In the genomic region with DNA sequence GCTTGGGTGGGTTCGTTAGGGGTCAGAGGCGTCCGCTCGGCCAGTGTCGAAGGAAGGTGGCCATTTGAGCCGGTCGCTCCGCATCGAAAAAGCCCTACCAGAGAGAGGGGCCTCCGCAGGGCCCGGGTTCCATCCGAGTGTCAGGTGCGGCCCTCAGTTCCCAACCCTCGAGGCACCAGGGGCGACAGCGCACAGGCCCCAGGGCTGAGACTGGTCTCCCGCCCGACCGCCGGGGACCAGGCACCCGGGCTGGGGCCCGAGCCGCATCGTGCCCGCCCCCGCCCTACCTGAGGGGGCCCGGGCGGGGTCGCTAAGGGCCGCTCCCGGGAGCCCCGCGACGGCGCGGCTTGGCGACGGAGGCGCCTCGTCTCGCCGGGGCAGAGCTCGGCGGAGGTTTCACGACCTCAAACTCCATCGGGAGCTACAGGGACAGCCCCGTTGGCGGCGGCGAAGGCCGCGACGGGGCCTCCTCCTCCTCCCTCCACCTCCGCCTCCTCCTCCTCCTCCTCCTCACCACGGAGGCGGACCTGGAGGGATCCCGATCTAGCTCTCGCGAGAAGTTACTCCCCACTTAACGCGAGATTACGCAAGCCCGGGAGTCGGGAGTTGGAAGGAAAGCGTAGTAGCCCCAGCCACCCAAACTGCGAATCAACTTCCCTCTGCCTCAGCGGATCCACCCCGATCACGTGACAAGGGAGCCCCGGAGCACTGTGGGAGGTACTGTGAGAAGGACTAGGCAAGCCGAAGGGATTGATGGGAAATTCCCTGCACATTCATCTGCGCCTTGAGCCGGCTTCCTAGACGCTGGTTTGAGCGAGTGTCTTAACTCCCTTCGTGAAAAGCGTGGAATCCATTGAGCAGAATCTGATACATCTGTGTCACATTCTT, we compare ENCODE assay signal across 8 cellular contexts. TPM values are rescaled to one million over a fixed set of nuclear protein-coding genes. Genes with fewer than 3 reads are reported as not detected.
A peak's percentile ranks its signal among the peaks of the same experiment; 100 is the strongest.
DNase-seq lines count a peak whose midpoint lies in the region; ATAC-seq, FAIRE-seq and TF ChIP-seq lines count a peak whose summit lies in the region.

TSS of gene RC3H2 (minus strand) at position 537 of the 888 bp plus-strand sequence. CDS start 7,850 bp downstream, outside the sequence.

- H3K9me3 Mint-ChIP-seq in CD4-positive, CD25-positive, alpha-beta regulatory T cell: no peaks in the 10 kb centered on the region
- no peaks in the 10 kb centered on the region for H3K9me3 Mint-ChIP-seq in activated CD4-positive, alpha-beta memory T cell treated with anti-CD3 and anti-CD28 coated beads for 36 hours

- peaks cover 4% of the 10 kb centered on the region for H3K27me3 Mint-ChIP-seq in CD4-positive, CD25-positive, alpha-beta regulatory T cell
- no peaks in the 10 kb centered on the region for H3K27me3 Mint-ChIP-seq in activated CD4-positive, alpha-beta memory T cell treated with anti-CD3 and anti-CD28 coated beads for 36 hours

- intact Hi-C loops in activated CD4-positive, alpha-beta memory T cell treated with anti-CD3 and anti-CD28 coated beads for 36 hours (cut with micrococcal nuclease): loop anchor here (1.0 to 5.0 kb wide), 7 partner anchors 8 to 322 kb away; partner anchors contain the start of genes PDCL, ZBTB26 and ZBTB6
- intact Hi-C loops in HepG2 (cut with micrococcal nuclease; ENCODE audit: unreplicated experiment): loop anchor here (1.0 to 5.0 kb wide), 2 partner anchors 31 to 87 kb away; no protein-coding TSS in a partner anchor

- peak; percentile 93 to 96 for TF ChIP-seq POLR2A in HepG2 (IDR thresholded peaks at IDR 0.05; ENCODE audit: insufficient read depth in 1 of 2, low read depth in 2 of 2, low read length in 2 of 2)

- H3K4me1 Mint-ChIP-seq in CD4-positive, CD25-positive, alpha-beta regulatory T cell: peaks cover 14 to 44% (median 32%) of the 10 kb centered on the region in 4 donors
- H3K4me1 Mint-ChIP-seq in activated CD4-positive, alpha-beta memory T cell treated with anti-CD3 and anti-CD28 coated beads for 36 hours (ENCODE audit: low read depth): peaks cover 20% of the 10 kb centered on the region

- peak; percentile 93 for FAIRE-seq in HepG2 (lab: Jason Lieb, UNC)

- TF ChIP-seq EP300 in HepG2 (IDR thresholded peaks at IDR 0.05; ENCODE audit: low read depth in 2 of 2, low read length in 2 of 2) (no peak; a peak in 1 of 4 replicates), HepG2 (CRISPR knock-in tag; IDR thresholded peaks at IDR 0.05; ENCODE audit: borderline replicate concordance) (no peak)

- H3K4me3 Mint-ChIP-seq in CD4-positive, CD25-positive, alpha-beta regulatory T cell: peak within 1 kb of the TSS; percentile 93 to 99 (median 96)
- H3K4me3 Mint-ChIP-seq in activated CD4-positive, alpha-beta memory T cell treated with anti-CD3 and anti-CD28 coated beads for 36 hours: peak within 1 kb of the TSS; percentile 94

- peak within 1 kb of the TSS; percentile 95 for H3K4me3 ChIP-seq in CD4-positive, CD25-positive, alpha-beta regulatory T cell (ENCODE audit: low read depth, low read length)
- peak within 1 kb of the TSS; percentile 63 to 98 (median 95) for H3K4me3 ChIP-seq in HepG2 (replicated peaks in 1 of 3; ENCODE audit: insufficient read depth in 1 of 3, low read depth in 2 of 3, low read length in 3 of 3)

- H3K27ac ChIP-seq in CD4-positive, CD25-positive, alpha-beta regulatory T cell (ENCODE audit: insufficient read depth, low read length, poor library complexity, severe bottlenecking): peak within 1 kb of the TSS; percentile 94
- peak within 1 kb of the TSS; percentile 90 for H3K27ac ChIP-seq in HepG2 (ENCODE audit: extremely low read length, insufficient read depth, low read length)

- H4K20me1 ChIP-seq in HepG2 (ENCODE audit: insufficient read depth, low read length): peaks cover 10% of the 10 kb centered on the region; the same call in 1 of the 2 replicates

- POLR2A ChIA-PET in activated CD4-positive, alpha-beta memory T cell treated with anti-CD3 and anti-CD28 coated beads for 36 hours (lab: Charles Lee): interaction anchor here (0.8 to 3.5 kb wide), 4 partner anchors 8 to 77 kb away, joined by 3 to 30 read pairs (median 11); partner anchors contain the start of genes PDCL, RABGAP1, ZBTB26 and ZBTB6
- POLR2A ChIA-PET in HepG2 (lab: Yijun Ruan, JAX): interaction anchor here (0.9 to 3.0 kb wide), 9 partner anchors 8 to 103 kb away, joined by 3 to 26 read pairs (median 4); partner anchors contain the start of genes PDCL, RABGAP1, ZBTB26 and ZBTB6

- H3K36me3 ChIP-seq in CD4-positive, CD25-positive, alpha-beta regulatory T cell (ENCODE audit: control insufficient read depth, insufficient read depth, low read length): peaks cover 11% of the 10 kb centered on the region
- H3K36me3 ChIP-seq in HepG2 (replicated peaks in 1 of 2; ENCODE audit: control insufficient read depth in 1 of 2, insufficient read depth in 2 of 2, low read length in 2 of 2): 0 out of 5 replicates have a peak, but pooled peaks cover 0 to 3% of the 10 kb centered on the region in 2 experiments

- TSS peak; percentile 91 for BruUV-seq in HepG2 (replicated peaks; lab: Mats Ljungman, UMichigan)

- H3K27me3 ChIP-seq in CD4-positive, CD25-positive, alpha-beta regulatory T cell (ENCODE audit: control insufficient read depth, insufficient read depth, low read length): no peaks in the 10 kb centered on the region
- H3K27me3 ChIP-seq in HepG2 (ENCODE audit: control insufficient read depth in 1 of 2, insufficient read depth in 2 of 2, low read length in 2 of 2): no peaks in the 10 kb centered on the region; a peak in 1 of 5 replicates

- peak within 1 kb of the TSS; percentile 67 for H2AFZ ChIP-seq in HepG2 (ENCODE audit: low read length)

- TF ChIP-seq CTCF in HepG2 (CRISPR knock-in tag; IDR thresholded peaks at IDR 0.05): no peak

- DNase-seq in CD4-positive, CD25-positive, alpha-beta regulatory T cell: peak; percentile 96 to 99 (median 97)
- peak; percentile 100 for DNase-seq in NCI-H82 treated with DMSO at 0.1 percent for 48 hours (lab: John Stamatoyannopoulos, UW; ENCODE audit: unreplicated experiment)
- DNase-seq in activated CD4-positive, alpha-beta memory T cell treated with anti-CD3 and anti-CD28 coated beads for 36 hours: peak; percentile 98
- DNase-seq in dermis microvascular lymphatic vessel endothelial cell (ENCODE audit: low read depth in 2 of 2): peak; percentile 99
- DNase-seq in HepG2 (ENCODE audit: low spot score): peak; percentile 99
- peak; percentile 92 for DNase-seq in stimulated activated CD4-positive, alpha-beta T cell treated with anti-CD3 and anti-CD28 coated beads, Interleukin-4, amount 100 ng/mL, for 1 hour

- ATAC-seq in CD4-positive, CD25-positive, alpha-beta regulatory T cell (ENCODE audit: low read depth in 2 of 2): peak; percentile 91
- ATAC-seq in GM19438 (IDR thresholded peaks at IDR 0.05; ENCODE audit: low read depth, unreplicated experiment) (peak; percentile 88), HG03575 (IDR thresholded peaks at IDR 0.05; ENCODE audit: extremely low read depth, insufficient number of reproducible peaks, low FRiP score, unreplicated experiment) (peak; percentile 50), HepG2 (peak; percentile 94)

- WGBS in HepG2 (ENCODE audit: low lambda C conversion rate): under 1% methylated on average over 47 of the region's 77 CpGs

- H3K36me3 Mint-ChIP-seq in CD4-positive, CD25-positive, alpha-beta regulatory T cell: peaks cover 5% of the 10 kb centered on the region
- peaks cover 9% of the 10 kb centered on the region for H3K36me3 Mint-ChIP-seq in activated CD4-positive, alpha-beta memory T cell treated with anti-CD3 and anti-CD28 coated beads for 36 hours

- H3K79me2 ChIP-seq in HepG2 (ENCODE audit: insufficient read depth, low read length): peaks cover 49% of the 10 kb centered on the region

- no peak for TF ChIP-seq RAD21 in HepG2 (CRISPR knock-in tag; IDR thresholded peaks at IDR 0.05)

- H3K9ac ChIP-seq in HepG2 (ENCODE audit: insufficient read depth, low read depth, low read length): peak within 1 kb of the TSS; percentile 95

- H3K9me3 ChIP-seq in CD4-positive, CD25-positive, alpha-beta regulatory T cell (ENCODE audit: control insufficient read depth in 2 of 2, low read length in 2 of 2): no peaks in the 10 kb centered on the region
- H3K9me3 ChIP-seq in HepG2 (ENCODE audit: low read length): no peaks in the 10 kb centered on the region

- H3K27ac Mint-ChIP-seq in CD4-positive, CD25-positive, alpha-beta regulatory T cell: peak within 1 kb of the TSS; percentile 96 to 98 (median 98)
- peak within 1 kb of the TSS; percentile 93 for H3K27ac Mint-ChIP-seq in activated CD4-positive, alpha-beta memory T cell treated with anti-CD3 and anti-CD28 coated beads for 36 hours

- in situ Hi-C loops in HepG2 (cut with HindIII; ENCODE audit: extremely low pct_ligation_motif_present, low pct_unique_long_range_greater_than_20kb): no loop called here

- CTCF ChIA-PET in activated CD4-positive, alpha-beta memory T cell treated with anti-CD3 and anti-CD28 coated beads for 36 hours (lab: Charles Lee): interaction anchor here (0.6 to 1.6 kb wide), 4 partner anchors 28 to 191 kb away, joined by 3 to 9 read pairs (median 3); partner anchors contain the start of gene RABGAP1
- CTCF ChIA-PET in HepG2 (lab: Yijun Ruan, JAX; ENCODE audit: low intra/inter-chr PET ratio, low total read pairs): no interaction called here

- H3K4me2 ChIP-seq in HepG2 (ENCODE audit: low read depth, low read length): peak within 1 kb of the TSS; percentile 77

- peaks cover 53% of the 10 kb centered on the region for H3K4me1 ChIP-seq in CD4-positive, CD25-positive, alpha-beta regulatory T cell (ENCODE audit: control insufficient read depth, insufficient read depth, low read length, poor library complexity, severe bottlenecking)
- H3K4me1 ChIP-seq in HepG2 (ENCODE audit: insufficient read depth, low read length): peaks cover 19% of the 10 kb centered on the region

RNA-seq across cellular contexts. Expression of gene RC3H2, which starts in this region (rescaled TPM):
- 82.4 TPM for total RNA-seq in CD4-positive, CD25-positive, alpha-beta regulatory T cell
- polyA plus RNA-seq in CD4-positive, CD25-positive, alpha-beta regulatory T cell: 10 to 100 TPM; 23.2 to 35.7 (median 28.0) TPM
- 10 to 100 TPM; 27.7 to 27.8 TPM for total RNA-seq in activated CD4-positive, alpha-beta memory T cell treated with anti-CD3 and anti-CD28 coated beads for 36 hours
- total RNA-seq in dermis microvascular lymphatic vessel endothelial cell (57.0 and 92.5 TPM in 2 replicates), HepG2 (2016; rRNA removed; fragmentation: Illumina TruSeq; extraction: Trizol) (36.4 and 42.5 TPM in 2 replicates)
- 65.6 and 66.4 TPM in 2 replicates for total RNA-seq in HepG2 (2016; cell fraction: cytosol; rRNA removed; fragmentation: Illumina TruSeq; extraction: Trizol; ENCODE audit: low read depth)
- 36.3 and 43.9 TPM in 2 replicates for total RNA-seq in HepG2 (2016; cell fraction: insoluble cytoplasmic fraction; rRNA removed; fragmentation: Illumina TruSeq; extraction: Trizol)
- 72.8 and 85.3 TPM in 2 replicates for total RNA-seq in HepG2 (2016; cell fraction: membrane; rRNA removed; fragmentation: Illumina TruSeq; extraction: Trizol)
- total RNA-seq in HepG2 (2016; cell fraction: nucleus; rRNA removed; fragmentation: Illumina TruSeq; extraction: Trizol): 23.9 and 31.0 TPM in 2 replicates
- 20.3 and 21.0 TPM in 2 replicates for polyA plus RNA-seq in HepG2 (2011; rRNA removed)
- 10.8 and 15.8 TPM in 2 replicates for polyA plus RNA-seq in HepG2 (2011; cell fraction: cytosol; rRNA removed)
- 15.4 and 17.1 TPM in 2 replicates for polyA plus RNA-seq in HepG2 (2011; cell fraction: nucleus; rRNA removed)
- polyA plus RNA-seq in HepG2 (2012): 15.7 and 18.2 TPM in 2 replicates
- polyA plus RNA-seq in HepG2 (2016; cell fraction: cytosol; fragmentation: Illumina TruSeq; extraction: Trizol; ENCODE audit: low read depth): 56.4 and 58.0 TPM in 2 replicates
- polyA plus RNA-seq in HepG2 (2016; cell fraction: insoluble cytoplasmic fraction; fragmentation: Illumina TruSeq; extraction: Trizol; ENCODE audit: low read depth): 19.2 and 20.4 TPM in 2 replicates
- polyA plus RNA-seq in HepG2 (2016; cell fraction: membrane; fragmentation: Illumina TruSeq; extraction: Trizol; ENCODE audit: low read depth): 45.4 and 46.9 TPM in 2 replicates
- polyA plus RNA-seq in HepG2 (2016; cell fraction: nucleus; fragmentation: Illumina TruSeq; extraction: Trizol; ENCODE audit: insufficient read depth, low read depth): 23.5 and 27.5 TPM in 2 replicates
- 64.1 and 186 TPM in 2 replicates for polyA minus RNA-seq in HepG2 (2011; rRNA and poly(A)+ RNA removed; ENCODE audit: low replicate concordance)
- polyA minus RNA-seq in HepG2 (2011; cell fraction: cytosol; rRNA and poly(A)+ RNA removed): 41.2 and 49.7 TPM in 2 replicates
- 55.0 and 73.7 TPM in 2 replicates for polyA minus RNA-seq in HepG2 (2011; cell fraction: nucleus; rRNA and poly(A)+ RNA removed)

Comparison
In these comparisons a context has a peak if more than half of its experiments do, and no peak if none do; other contexts are left out.
1. Peak in every context shown above with its lines: DNase-seq, ATAC-seq, H3K4me3 ChIP-seq and H3K27ac ChIP-seq.